8 cellular contexts compared by ENCODE assay signal in the genomic region with DNA sequence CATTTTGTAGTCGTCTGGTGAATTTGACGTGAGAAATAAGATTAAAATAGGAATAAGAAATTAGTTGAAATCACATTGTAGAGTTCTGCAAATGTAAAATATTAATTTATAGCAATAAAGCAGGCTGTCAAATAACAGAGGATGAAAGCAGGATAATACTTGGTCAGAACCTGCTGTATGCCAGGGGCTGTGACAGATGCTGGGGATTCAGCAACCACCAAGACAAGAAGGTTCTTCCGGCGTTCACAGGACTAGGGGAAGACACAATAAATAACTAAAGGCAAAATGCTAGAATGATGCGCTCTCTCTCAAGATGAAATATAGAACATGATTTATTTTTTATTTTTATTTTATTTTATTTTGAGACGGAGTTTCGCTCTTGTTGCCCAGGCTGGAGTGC. TPM values are rescaled to one million over a fixed set of nuclear protein-coding genes. Genes with fewer than 3 reads are reported as not detected.
DNase-seq lines count a peak whose midpoint lies in the region; ATAC-seq and TF ChIP-seq lines count a peak whose summit lies in the region.

No MANE protein-coding gene starts in this region.

- no peaks in the 10 kb centered on the region for H3K27me3 Mint-ChIP-seq in stimulated activated naive CD8-positive, alpha-beta T cell treated with anti-CD3 and anti-CD28 coated beads, Interleukin-15, Interleukin-2, amounts not matched to agents 100 ng/mL and 50 ng/mL, for 24 hours
- no peaks in the 10 kb centered on the region for H3K27me3 Mint-ChIP-seq in chondrocyte (ENCODE audit: low read depth)

- no peak for ATAC-seq in stimulated activated naive CD8-positive, alpha-beta T cell treated with anti-CD3 and anti-CD28 coated beads, Interleukin-15, Interleukin-2, amounts not matched to agents 100 U/mL and 50 U/mL, for 24 hours
- ATAC-seq in lower lobe of right lung: no peak
- ATAC-seq in HG03108 (IDR thresholded peaks at IDR 0.05; ENCODE audit: unreplicated experiment): no peak

- H3K36me3 ChIP-seq in ascending aorta: no peaks in the 10 kb centered on the region
- no peaks in the 10 kb centered on the region for H3K36me3 ChIP-seq in lower lobe of right lung

- peaks cover 6% of the 10 kb centered on the region for H3K36me3 Mint-ChIP-seq in stimulated activated naive CD8-positive, alpha-beta T cell treated with anti-CD3 and anti-CD28 coated beads, Interleukin-15, Interleukin-2, amounts not matched to agents 100 ng/mL and 50 ng/mL, for 24 hours (ENCODE audit: low read depth)
- no peaks in the 10 kb centered on the region for H3K36me3 Mint-ChIP-seq in chondrocyte (ENCODE audit: low read depth)

- H3K9me3 Mint-ChIP-seq in stimulated activated naive CD8-positive, alpha-beta T cell treated with anti-CD3 and anti-CD28 coated beads, Interleukin-15, Interleukin-2, amounts not matched to agents 100 ng/mL and 50 ng/mL, for 24 hours: no peaks in the 10 kb centered on the region
- no peaks in the 10 kb centered on the region for H3K9me3 Mint-ChIP-seq in chondrocyte (ENCODE audit: low read depth)

- no peaks in the 10 kb centered on the region for H3K9me3 ChIP-seq in ascending aorta
- no peaks in the 10 kb centered on the region for H3K9me3 ChIP-seq in lower lobe of right lung

- TF ChIP-seq CTCF in ascending aorta (IDR thresholded peaks at IDR 0.05) (no peak), lower lobe of right lung (IDR thresholded peaks at IDR 0.05) (no peak), chondrocyte (IDR thresholded peaks at IDR 0.05) (no peak)

- H3K4me3 Mint-ChIP-seq in stimulated activated naive CD8-positive, alpha-beta T cell treated with anti-CD3 and anti-CD28 coated beads, Interleukin-15, Interleukin-2, amounts not matched to agents 100 ng/mL and 50 ng/mL, for 24 hours: peak overlapping the region; percentile 85
- no peak overlapping the region for H3K4me3 Mint-ChIP-seq in chondrocyte (ENCODE audit: unreplicated experiment)

- peaks cover 70% of the 10 kb centered on the region for H3K4me1 Mint-ChIP-seq in stimulated activated naive CD8-positive, alpha-beta T cell treated with anti-CD3 and anti-CD28 coated beads, Interleukin-15, Interleukin-2, amounts not matched to agents 100 ng/mL and 50 ng/mL, for 24 hours (ENCODE audit: low read depth)
- no peaks in the 10 kb centered on the region for H3K4me1 Mint-ChIP-seq in chondrocyte (ENCODE audit: low read depth)

- intact Hi-C loops in ascending aorta (cut with DNase I): no loop called here
- intact Hi-C loops in lower lobe of right lung (cut with DNase I): no loop called here

- H3K27ac Mint-ChIP-seq in stimulated activated naive CD8-positive, alpha-beta T cell treated with anti-CD3 and anti-CD28 coated beads, Interleukin-15, Interleukin-2, amounts not matched to agents 100 ng/mL and 50 ng/mL, for 24 hours: peak overlapping the region; percentile 91
- H3K27ac Mint-ChIP-seq in chondrocyte (ENCODE audit: unreplicated experiment): no peak overlapping the region

- H3K27me3 ChIP-seq in ascending aorta (no peaks in the 10 kb centered on the region), lower lobe of right lung (ENCODE audit: low read depth) (no peaks in the 10 kb centered on the region)

- no peak for DNase-seq in stimulated activated naive CD8-positive, alpha-beta T cell treated with anti-CD3 and anti-CD28 coated beads, Interleukin-15, Interleukin-2, amounts not matched to agents 100 U/mL and 50 U/mL, for 24 hours
- DNase-seq in ascending aorta (ENCODE audit: low spot score in 2 of 2) (no peak), lower lobe of right lung (no peak), chondrocyte (ENCODE audit: low spot score) (no peak), glomerular visceral epithelial cell (ENCODE audit: extremely low spot score) (no peak)
- no peak for DNase-seq in stimulated activated CD4-positive, alpha-beta T cell treated with anti-CD3 and anti-CD28 coated beads, Interleukin-1b, Interleukin-23, amount 100 ng/mL, for 48 hours

- peak overlapping the region; percentile 73 to 76 for H3K4me3 ChIP-seq in ascending aorta
- peak overlapping the region; percentile 66 for H3K4me3 ChIP-seq in lower lobe of right lung

- peaks cover 0 to 4% of the 10 kb centered on the region in 2 donors for H3K4me1 ChIP-seq in ascending aorta
- H3K4me1 ChIP-seq in lower lobe of right lung: peaks cover 6% of the 10 kb centered on the region

- H3K27ac ChIP-seq in ascending aorta (peak overlapping the region; percentile 82 to 94), lower lobe of right lung (peak overlapping the region; percentile 96)

RNA-seq across cellular contexts. Expression of a gene that starts 6.8 kb away (rescaled TPM):
- 103 TPM for total RNA-seq in ascending aorta
- 187 TPM for total RNA-seq in lower lobe of right lung
- 250 to 288 TPM (median 254 TPM) in 3 replicates for total RNA-seq in chondrocyte

RNA-seq across cellular contexts. Expression of a gene that starts 14.0 kb away (rescaled TPM):
- not detected for total RNA-seq in ascending aorta
- 0.47 TPM for total RNA-seq in lower lobe of right lung
- total RNA-seq in chondrocyte: 0.07 TPM in 1 of 3 replicates, not detected in the others
